In the genomic region with DNA sequence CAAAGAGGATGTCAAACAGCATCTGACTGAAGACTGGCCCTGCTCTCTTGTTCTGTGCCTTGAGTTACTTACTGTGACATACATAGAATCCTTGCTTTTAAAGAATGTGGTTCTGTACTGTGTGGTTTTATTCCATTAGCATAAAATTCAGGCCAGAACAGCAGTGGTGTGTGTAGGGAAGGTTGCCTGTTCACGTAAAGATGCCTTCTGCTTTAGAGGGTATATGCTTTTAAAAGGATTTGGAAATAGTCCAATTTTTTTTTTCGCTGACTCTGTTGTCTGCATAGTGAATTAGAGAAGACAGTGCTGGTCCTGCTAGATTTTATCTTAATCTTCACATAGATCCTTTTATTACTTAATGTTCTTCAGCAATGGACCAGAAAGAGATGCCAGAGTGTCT, we compare ENCODE assay signal across 13 cellular contexts.
"Had no signal": no experiment of that assay in that cellular context is flagged by ENCODE, and none has a peak within 500 bp of the region (broad histone marks: within the 10 kb centered on the region; RNA-seq: fewer than 3 reads in every experiment).

No MANE protein-coding gene starts in this region.

- H3K36me3 ChIP-seq: gastroesophageal sphincter, ovary, stomach, vagina had no signal

- H3K4me3 ChIP-seq: gastroesophageal sphincter, ovary, stomach, vagina had no signal

- ATAC-seq: activated naive CD4-positive, alpha-beta T cell treated with anti-CD3 and anti-CD28 coated beads, Interleukin-2, amount 50 U/mL, for 72 hours; effector memory CD8-positive, alpha-beta T cell; gastroesophageal sphincter had no signal

- H3K9me3 ChIP-seq: gastroesophageal sphincter, ovary, stomach, vagina had no signal

- H3K27me3 ChIP-seq: gastroesophageal sphincter, ovary, stomach, vagina had no signal

- DNase-seq: activated CD4-positive, CD25-positive, alpha-beta regulatory T cell; activated effector memory CD4-positive, alpha-beta T cell treated with Interleukin-2 at 50 U/mL for 16 hours; activated T-cell treated with anti-CD3 and anti-CD28 coated beads, Interleukin-2, amount 50 U/mL, for 24 hours; amygdala; cerebellar nuclear complex; effector memory CD8-positive, alpha-beta T cell; ovary; stimulated activated CD4-positive, alpha-beta T cell treated with anti-CD3 and anti-CD28 coated beads, Interleukin-15, amount 100 ng/mL, for 24 hours; stimulated activated CD4-positive, alpha-beta T cell treated with anti-CD3 and anti-CD28 coated beads, Interleukin-4, amount 100 ng/mL, for 4 hours; stomach had no signal

- H3K27ac ChIP-seq: gastroesophageal sphincter, ovary, stomach, vagina had no signal

- H3K4me1 ChIP-seq: stomach, vagina had no signal
